In the genomic region with DNA sequence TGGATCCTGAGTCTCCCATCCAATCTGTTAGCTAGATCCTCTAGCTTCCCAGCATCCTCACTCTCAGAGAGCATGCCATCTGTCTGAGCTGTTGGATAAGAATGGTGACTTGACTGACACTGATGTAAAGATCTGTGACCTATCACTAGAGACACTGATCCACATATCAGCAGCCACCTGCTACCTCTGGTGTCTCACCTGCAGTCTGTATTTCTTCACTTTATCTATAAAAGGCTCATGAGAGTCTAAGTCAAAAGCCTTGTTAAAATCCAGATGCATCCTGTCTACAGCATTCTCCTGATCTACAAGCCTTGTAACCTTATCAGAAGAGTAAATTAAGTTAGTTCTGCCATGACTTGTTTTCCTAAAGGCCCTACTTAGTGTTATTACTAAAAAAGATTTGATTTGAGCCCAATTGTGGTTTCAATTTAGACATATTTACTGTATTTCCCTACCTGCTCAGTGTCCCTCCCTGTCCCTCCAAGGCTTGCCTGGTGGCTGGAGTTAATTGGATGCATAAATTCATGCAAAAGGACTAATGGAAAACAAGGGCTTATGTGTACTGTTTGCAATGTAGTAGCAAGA, we compare ENCODE assay signal across 35 cellular contexts. TPM values are rescaled to one million over a fixed set of nuclear protein-coding genes. Genes with fewer than 3 reads are reported as not detected.
"Had no signal": no experiment of that assay in that cellular context is flagged by ENCODE, and none has a peak within 500 bp of the region (broad histone marks: within the 10 kb centered on the region; RNA-seq: fewer than 3 reads in every experiment).

No MANE protein-coding gene starts in this region.

- H3K27ac Mint-ChIP-seq: dendritic cell treated with granulocyte-macrophage colony-stimulating factor and Interleukin-4, amounts not matched to agents 40 ng/mL and 50 ng/mL, for 4 days; effector memory CD8-positive, alpha-beta T cell; endodermal cell; mesothelial cell of epicardium; naive B cell; naive thymus-derived CD8-positive, alpha-beta T cell had no signal

- H3K27ac ChIP-seq: epithelial cell of prostate, esophagus squamous epithelium, gastrocnemius medialis, heart right ventricle, left lung, lower lobe of right lung had no signal

- H3K27me3 ChIP-seq: esophagus squamous epithelium had no signal

- H3K9me3 ChIP-seq: esophagus squamous epithelium, gastrocnemius medialis, heart right ventricle, left lung, lower lobe of right lung, mucosa of descending colon had no signal

- H3K4me3 Mint-ChIP-seq: dendritic cell treated with granulocyte-macrophage colony-stimulating factor and Interleukin-4, amounts not matched to agents 40 ng/mL and 50 ng/mL, for 4 days; effector memory CD8-positive, alpha-beta T cell; endodermal cell; mesothelial cell of epicardium; naive B cell; naive thymus-derived CD8-positive, alpha-beta T cell had no signal

- H3K36me3 ChIP-seq: esophagus squamous epithelium, gastrocnemius medialis, heart right ventricle, left lung, lower lobe of right lung had no signal

- FAIRE-seq: endometrium, islet of Langerhans, keratinocyte had no signal

- H3K4me3 ChIP-seq: esophagus squamous epithelium, gastrocnemius medialis, heart right ventricle, left lung, lower lobe of right lung, mucosa of descending colon had no signal

- H3K4me1 ChIP-seq: esophagus squamous epithelium, gastrocnemius medialis, heart right ventricle, left lung, lower lobe of right lung had no signal

- H3K36me3 Mint-ChIP-seq: mesothelial cell of epicardium; naive B cell; naive thymus-derived CD8-positive, alpha-beta T cell had no signal

- H3K4me1 Mint-ChIP-seq: endodermal cell; mesothelial cell of epicardium; naive B cell; naive thymus-derived CD8-positive, alpha-beta T cell had no signal

- H3K9me3 Mint-ChIP-seq: dendritic cell treated with granulocyte-macrophage colony-stimulating factor and Interleukin-4, amounts not matched to agents 40 ng/mL and 50 ng/mL, for 4 days; effector memory CD8-positive, alpha-beta T cell; endodermal cell; mesothelial cell of epicardium; naive thymus-derived CD8-positive, alpha-beta T cell had no signal

- DNase-seq: cortex of kidney; effector CD8-positive, alpha-beta T cell; effector memory CD8-positive, alpha-beta T cell; endodermal cell; erythroblast; esophagus squamous epithelium; foreskin fibroblast; foreskin melanocyte; gastrocnemius medialis; glutamatergic neuron; head of caudate nucleus; heart right ventricle; hippocampal formation; left cardiac atrium; left lung; left ventricle myocardium superior; lower lobe of right lung; mesenchymal stem cell; mucosa of descending colon; naive B cell; naive thymus-derived CD8-positive, alpha-beta T cell had no signal

RNA-seq across cellular contexts. Expression of a gene that starts 25.4 kb away (rescaled TPM):
- total RNA-seq: dermis microvascular lymphatic vessel endothelial cell; esophagus mucosa; esophagus squamous epithelium; glomerular endothelial cell; heart right ventricle; kidney epithelial cell; left lung; left ventricle myocardium superior; lower leg skin; lower lobe of right lung; lung microvascular endothelial cell; mesenteric fat pad; mesothelial cell of epicardium; myocyte; naive thymus-derived CD8-positive, alpha-beta T cell had no signal
- polyA plus RNA-seq: heart right ventricle; keratinocyte; naive thymus-derived CD8-positive, alpha-beta T cell had no signal
